ENCODE assay signal across 24 cellular contexts in the genomic region with DNA sequence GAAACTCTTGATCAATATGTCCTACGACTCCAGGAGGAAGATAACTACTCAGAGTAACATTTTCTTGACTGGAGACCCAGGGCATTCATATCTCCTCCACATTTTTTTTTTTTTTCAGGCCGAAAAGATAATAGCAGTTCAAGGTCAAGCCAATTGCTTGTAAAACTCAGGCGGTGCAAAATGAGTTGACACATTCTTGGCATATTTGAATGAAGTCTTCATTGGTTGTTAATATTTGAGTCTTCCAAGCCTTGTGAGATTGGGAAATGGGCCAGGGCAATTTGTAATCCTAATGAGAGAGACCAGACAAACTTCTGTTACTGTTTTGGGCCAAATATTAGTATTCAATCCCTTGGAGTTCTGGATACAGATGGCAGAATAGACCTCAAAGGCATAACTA.
DNase-seq lines count a peak whose midpoint lies in the region; ATAC-seq and TF ChIP-seq lines count a peak whose summit lies in the region.
"Had no signal": no experiment of that assay in that cellular context is flagged by ENCODE, and none has a peak within 500 bp of the region (broad histone marks: within the 10 kb centered on the region; RNA-seq: fewer than 3 reads in every experiment).

No MANE protein-coding gene starts in this region.

- TF ChIP-seq POLR2A in IMR-90 (IDR thresholded peaks at IDR 0.05; ENCODE audit: low read depth, low read length) = no peak

- H3K9ac ChIP-seq in IMR-90 (ENCODE audit: low read depth, low read length) (no peak overlapping the region), mesenchymal stem cell (ENCODE audit: low read length) (no peak overlapping the region)

- DNase-seq in Caki2 (ENCODE audit: low read depth) (peak; percentile 39), IMR-90 (no peak), cardiac fibroblast (ENCODE audit: low read depth in 2 of 2) (peak; percentile 5 to 20), mesenchymal stem cell (peak; percentile 23), HPDE6-E6E7 (ENCODE audit: extremely low spot score) (no peak), HEK293T (ENCODE audit: extremely low spot score) (no peak), tibial artery (no peak)
- DNase-seq in activated CD4-positive, alpha-beta T cell treated with anti-CD3 and anti-CD28 coated beads, Interleukin-2, amount 10 ng/mL, durations not matched to agents 24 days and 14 days = no peak
- DNase-seq: activated CD4-positive, alpha-beta T cell treated with anti-CD3 and anti-CD28 coated beads for 4 hours; activated CD8-positive, alpha-beta memory T cell treated with anti-CD3 and anti-CD28 coated beads, Interleukin-2, amount 50 U/mL, for 48 hours; activated gamma-delta T cell treated with Interleukin-2 at 50 U/mL for 16 hours; aorta; HCEC 1CT; Kasumi-1; mammary epithelial cell; NCI-H1417 treated with DMSO at 0.1 percent for 48 hours; NCI-H345; posterior cingulate gyrus; RPMI8226; spleen; stimulated activated CD8-positive, alpha-beta memory T cell treated with anti-CD3 and anti-CD28 coated beads, Interleukin-4, amount 100 ng/mL, for 48 hours had no signal

- CTCF ChIA-PET in IMR-90 (lab: Yijun Ruan, JAX) (interaction anchor here (0.6 kb wide), 1 partner anchor 10 kb away, joined by 3 read pairs; no protein-coding TSS in a partner anchor), HEK293T (lab: Yijun Ruan, JAX) (no interaction called here)

- H2BK15ac ChIP-seq in IMR-90 (ENCODE audit: low read depth, low read length) (no peak overlapping the region), mesenchymal stem cell (ENCODE audit: low read depth, poor library complexity, severe bottlenecking) (no peak overlapping the region)

- POLR2A ChIA-PET in IMR-90 (lab: Charles Lee; ENCODE audit: unreplicated experiment) = interaction anchor here (0.6 kb wide), 1 partner anchor 13 kb away, joined by 4 read pairs; no protein-coding TSS in a partner anchor
- POLR2A ChIA-PET in HEK293T (lab: Yijun Ruan, JAX) = no interaction called here

- H3K23ac ChIP-seq in IMR-90 (ENCODE audit: low read depth, low read length) = no peak overlapping the region
- H3K23ac ChIP-seq in mesenchymal stem cell (ENCODE audit: low read length in 2 of 2) = no peak overlapping the region

- H4K91ac ChIP-seq in IMR-90 (ENCODE audit: insufficient read depth, low read depth, low read length) (no peak overlapping the region), mesenchymal stem cell (ENCODE audit: low read length) (no peak overlapping the region)

- intact Hi-C loops in IMR-90 (cut with micrococcal nuclease) = no loop called here
- intact Hi-C loops in tibial artery (cut with DNase I; ENCODE audit: low total_unique reads) = no loop called here
- intact Hi-C loops in activated CD4-positive, alpha-beta T cell treated with anti-CD3 and anti-CD28 coated beads, Interleukin-2, amount 10 ng/mL, durations not matched to agents 24 days and 14 days (cut with micrococcal nuclease) = no loop called here

- H2AK5ac ChIP-seq in IMR-90 (ENCODE audit: low read depth, low read length) = no peak overlapping the region
- H2AK5ac ChIP-seq in mesenchymal stem cell (ENCODE audit: low read length, severe bottlenecking) = no peak overlapping the region

- no peak for TF ChIP-seq RAD21 in IMR-90 (IDR thresholded peaks at IDR 0.05; ENCODE audit: low read length)

- H4K8ac ChIP-seq in IMR-90 (ENCODE audit: low read depth in 2 of 2, low read length in 2 of 2) = no peak overlapping the region
- no peak overlapping the region for H4K8ac ChIP-seq in mesenchymal stem cell (ENCODE audit: low read length)

- no peaks in the 10 kb centered on the region for H4K20me1 ChIP-seq in IMR-90 (ENCODE audit: insufficient read depth, low read length)

- H2BK12ac ChIP-seq in mesenchymal stem cell (ENCODE audit: low read length in 2 of 2) = no peak overlapping the region

- no peaks in the 10 kb centered on the region for H3K4me1 Mint-ChIP-seq in activated CD4-positive, alpha-beta T cell treated with anti-CD3 and anti-CD28 coated beads, Interleukin-2, amount 10 ng/mL, durations not matched to agents 24 days and 14 days

- H3K4me3 Mint-ChIP-seq in activated CD4-positive, alpha-beta T cell treated with anti-CD3 and anti-CD28 coated beads, Interleukin-2, amount 10 ng/mL, durations not matched to agents 24 days and 14 days = no peak overlapping the region
- H3K4me3 Mint-ChIP-seq: natural killer cell treated with Interleukin-12 subunit alpha and Interleukin-12 subunit beta and Interleukin-15 and Interleukin-18, amount 100 ng/mL, for 72 hours had no signal

- H2BK120ac ChIP-seq in IMR-90 (ENCODE audit: low read depth, low read length) = no peak overlapping the region
- no peak overlapping the region for H2BK120ac ChIP-seq in mesenchymal stem cell (ENCODE audit: low read depth, low read length)

- no peaks in the 10 kb centered on the region; the same call in 1 of the 2 replicates for H3K27me3 ChIP-seq in IMR-90 (ENCODE audit: control insufficient read depth, insufficient read depth, low read length)
- H3K27me3 ChIP-seq in mesenchymal stem cell (ENCODE audit: control insufficient read depth in 1 of 2, insufficient read depth in 1 of 2, low read length in 2 of 2) = no peaks in the 10 kb centered on the region
- no peaks in the 10 kb centered on the region for H3K27me3 ChIP-seq in tibial artery
- H3K27me3 ChIP-seq: spleen, vagina had no signal

- no peak overlapping the region for H4K5ac ChIP-seq in IMR-90 (ENCODE audit: low read depth, low read length)

- ATAC-seq in IMR-90 (ENCODE audit: low read depth) = peak; percentile 14; the same call in 1 of the 2 replicates
- ATAC-seq: natural killer cell treated with Interleukin-12 subunit alpha and Interleukin-12 subunit beta and Interleukin-15 and Interleukin-18, amount 100 ng/mL, for 72 hours had no signal

- H3K4me1 ChIP-seq in IMR-90 (ENCODE audit: control insufficient read depth, insufficient read depth, low read length) = no peaks in the 10 kb centered on the region
- H3K4me1 ChIP-seq in mesenchymal stem cell (ENCODE audit: control insufficient read depth, insufficient read depth, low read depth, low read length) = no peaks in the 10 kb centered on the region
- peaks cover 0 to 6% (median 0%) of the 10 kb centered on the region in 4 donors for H3K4me1 ChIP-seq in tibial artery
- H3K4me1 ChIP-seq: spleen, vagina had no signal

- H3K14ac ChIP-seq in IMR-90 (replicated peaks; ENCODE audit: low read depth, low read length) (no peak overlapping the region), mesenchymal stem cell (ENCODE audit: low read length in 2 of 2) (no peak overlapping the region)

- WGBS in IMR-90 (ENCODE audit: extremely low coverage in 2 of 2, insufficient read length in 1 of 2), 2 experiments = no CpG with 5 or more reads among the region's 3 CpGs
- 31% methylated on average over 3 of the region's 3 CpGs for WGBS in mesenchymal stem cell

- H3K27ac ChIP-seq in IMR-90 (ENCODE audit: insufficient read depth, low read length) (no peak overlapping the region), mesenchymal stem cell (ENCODE audit: low read length, poor library complexity, severe bottlenecking) (peak overlapping the region; percentile 25), tibial artery (no peak overlapping the region)
- H3K27ac ChIP-seq: epithelial cell of prostate, spleen, vagina had no signal

- H3K9me3 Mint-ChIP-seq in activated CD4-positive, alpha-beta T cell treated with anti-CD3 and anti-CD28 coated beads, Interleukin-2, amount 10 ng/mL, durations not matched to agents 24 days and 14 days = no peaks in the 10 kb centered on the region

- no peaks in the 10 kb centered on the region for H3K27me3 Mint-ChIP-seq in activated CD4-positive, alpha-beta T cell treated with anti-CD3 and anti-CD28 coated beads, Interleukin-2, amount 10 ng/mL, durations not matched to agents 24 days and 14 days
- H3K27me3 Mint-ChIP-seq: natural killer cell treated with Interleukin-12 subunit alpha and Interleukin-12 subunit beta and Interleukin-15 and Interleukin-18, amount 100 ng/mL, for 72 hours had no signal

- no peak overlapping the region for H3K56ac ChIP-seq in IMR-90 (ENCODE audit: extremely low read depth, insufficient read depth, low read length)

- H3K9me1 ChIP-seq in IMR-90 (ENCODE audit: insufficient read depth, low read length) = no peaks in the 10 kb centered on the region

- in situ Hi-C loops in Caki2 (cut with HindIII; ENCODE audit: low pct_unique_long_range_greater_than_20kb, low sequenced_read_pairs) (no loop called here), IMR-90 (cut with MboI; ENCODE audit: low sequenced_read_pairs) (no loop called here)

- H3K4ac ChIP-seq in IMR-90 (ENCODE audit: low read depth, low read length) (no peak overlapping the region), mesenchymal stem cell (ENCODE audit: low read depth in 1 of 2, low read length in 2 of 2) (no peak overlapping the region)

- no peak overlapping the region for H3K4me3 ChIP-seq in IMR-90 (ENCODE audit: insufficient read depth, low read depth, low read length)
- no peak overlapping the region for H3K4me3 ChIP-seq in cardiac fibroblast (replicated peaks in 1 of 2; ENCODE audit: low read depth in 2 of 2, low read length in 2 of 2)
- H3K4me3 ChIP-seq in mesenchymal stem cell (ENCODE audit: insufficient read depth in 1 of 2, low read depth in 1 of 2, low read length in 2 of 2) = no peak overlapping the region
- no peak overlapping the region for H3K4me3 ChIP-seq in tibial artery
- H3K4me3 ChIP-seq: spleen, vagina had no signal

- TF ChIP-seq CTCF in IMR-90 (conservative IDR thresholded peaks at IDR 0.05; ENCODE audit: low read depth, low read length) (no peak), cardiac fibroblast (IDR thresholded peaks at IDR 0.05; ENCODE audit: low read depth, low read length) (no peak), tibial artery (IDR thresholded peaks at IDR 0.05) (no peak)

- H3K36me3 ChIP-seq in IMR-90 (ENCODE audit: control insufficient read depth, insufficient read depth, low read length) (no peaks in the 10 kb centered on the region), mesenchymal stem cell (ENCODE audit: control insufficient read depth in 1 of 2, insufficient read depth in 2 of 2, low read depth in 1 of 2, low read length in 2 of 2) (no peaks in the 10 kb centered on the region), tibial artery (no peaks in the 10 kb centered on the region)
- H3K36me3 ChIP-seq: spleen, vagina had no signal

- H2AFZ ChIP-seq in IMR-90 (replicated peaks; ENCODE audit: low read length, poor library complexity) (no peak overlapping the region), mesenchymal stem cell (ENCODE audit: low read depth, low read length) (no peak overlapping the region)

- H3K79me1 ChIP-seq in IMR-90 (ENCODE audit: low read depth in 1 of 2, low read length in 2 of 2) (no peaks in the 10 kb centered on the region), mesenchymal stem cell (replicated peaks; ENCODE audit: low read length, poor library complexity, severe bottlenecking) (no peaks in the 10 kb centered on the region)

- H2BK5ac ChIP-seq in IMR-90 (ENCODE audit: low read depth, low read length, poor library complexity, severe bottlenecking) = no peak overlapping the region
- no peak overlapping the region for H2BK5ac ChIP-seq in mesenchymal stem cell (ENCODE audit: low read depth, low read length, poor library complexity, severe bottlenecking)

- H2AK9ac ChIP-seq in IMR-90 (replicated peaks; ENCODE audit: low read depth, low read length, poor library complexity) = no peak overlapping the region

- H3K9me3 ChIP-seq in IMR-90 (ENCODE audit: control insufficient read depth, insufficient read depth, low read length) (no peaks in the 10 kb centered on the region), mesenchymal stem cell (ENCODE audit: control insufficient read depth, low read length) (no peaks in the 10 kb centered on the region), tibial artery (no peaks in the 10 kb centered on the region)
- H3K9me3 ChIP-seq: spleen, vagina had no signal

- BruUV-seq in IMR-90 (replicated peaks; lab: Mats Ljungman, UMichigan) = no TSS peak

- no peak overlapping the region for H3K27ac Mint-ChIP-seq in activated CD4-positive, alpha-beta T cell treated with anti-CD3 and anti-CD28 coated beads, Interleukin-2, amount 10 ng/mL, durations not matched to agents 24 days and 14 days
- H3K27ac Mint-ChIP-seq: natural killer cell treated with Interleukin-12 subunit alpha and Interleukin-12 subunit beta and Interleukin-15 and Interleukin-18, amount 100 ng/mL, for 72 hours had no signal

- no peak overlapping the region for H3K4me2 ChIP-seq in IMR-90 (ENCODE audit: low read depth, low read length)
- no peak overlapping the region for H3K4me2 ChIP-seq in mesenchymal stem cell (ENCODE audit: low read length, poor library complexity, severe bottlenecking)

- no peaks in the 10 kb centered on the region for H3K36me3 Mint-ChIP-seq in activated CD4-positive, alpha-beta T cell treated with anti-CD3 and anti-CD28 coated beads, Interleukin-2, amount 10 ng/mL, durations not matched to agents 24 days and 14 days (ENCODE audit: low read depth)
- H3K36me3 Mint-ChIP-seq: natural killer cell treated with Interleukin-12 subunit alpha and Interleukin-12 subunit beta and Interleukin-15 and Interleukin-18, amount 100 ng/mL, for 72 hours had no signal

- H2BK20ac ChIP-seq in IMR-90 (ENCODE audit: low read depth, low read length) = no peak overlapping the region

- no peak overlapping the region for H3K18ac ChIP-seq in IMR-90 (ENCODE audit: low read depth, low read length)
- H3K18ac ChIP-seq in mesenchymal stem cell (ENCODE audit: low read depth in 1 of 2, low read length in 2 of 2) = no peak overlapping the region

- dilution Hi-C loops in IMR-90 (cut with HindIII; ENCODE audit: low sequenced_read_pairs, unreplicated experiment) = no loop called here

Comparison
In these comparisons a context has a peak if more than half of its experiments do, and no peak if none do; other contexts are left out.
1. DNase-seq: peak in Caki2 (single experiment), cardiac fibroblast (2 of 2) and mesenchymal stem cell (single experiment); none in IMR-90 (single experiment), HPDE6-E6E7 (single experiment), HEK293T (single experiment), tibial artery (0 of 2) and activated CD4-positive, alpha-beta T cell treated with anti-CD3 and anti-CD28 coated beads, Interleukin-2, amount 10 ng/mL, durations not matched to agents 24 days and 14 days (single experiment).